In the genomic region with DNA sequence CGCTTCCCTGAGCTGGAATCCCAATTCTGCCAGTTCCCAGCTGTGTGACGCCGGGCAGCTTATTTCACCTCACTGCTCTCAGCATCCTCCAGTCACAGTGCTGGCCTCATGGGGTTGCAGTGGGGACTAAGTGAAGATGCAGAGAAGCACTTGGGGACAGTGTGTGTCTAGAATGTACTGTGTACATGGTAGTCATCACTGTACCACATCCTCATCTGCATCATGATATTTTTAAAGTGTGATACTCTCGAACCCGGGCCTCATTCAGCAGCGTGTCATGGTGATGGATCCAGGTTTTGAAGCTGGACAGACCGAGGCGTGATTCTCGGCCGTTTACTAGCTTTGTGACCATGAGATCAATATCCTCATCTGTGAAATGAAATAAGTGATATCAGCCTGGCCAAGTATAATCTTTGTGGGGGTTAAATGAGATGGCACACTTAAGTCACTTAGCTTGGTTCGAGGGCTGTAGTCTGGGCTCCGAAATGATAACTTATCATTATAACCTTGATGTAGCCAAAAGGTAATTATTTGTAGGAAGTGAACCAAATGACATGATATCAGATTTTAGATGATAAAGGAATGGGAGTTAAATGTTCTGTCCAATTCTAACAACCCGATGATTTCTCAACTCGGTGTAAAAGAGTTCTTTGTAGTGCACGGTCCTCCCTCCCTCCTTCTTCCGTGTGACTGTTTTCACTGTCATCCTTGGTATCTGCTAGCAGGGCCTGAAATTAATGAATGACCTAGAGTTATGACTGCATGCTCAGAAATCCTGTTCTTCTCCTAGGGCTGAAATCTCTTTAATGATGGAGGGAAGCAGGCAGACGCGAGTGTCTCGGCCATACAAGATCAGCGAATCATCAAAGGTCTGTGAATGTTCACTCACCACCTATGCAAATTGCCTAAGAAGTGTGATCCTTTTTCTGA, we compare ENCODE assay signal across 11 cellular contexts. TPM values are rescaled to one million over a fixed set of nuclear protein-coding genes. Genes with fewer than 3 reads are reported as not detected.
A peak's percentile ranks its signal among the peaks of the same experiment; 100 is the strongest.
DNase-seq lines count a peak whose midpoint lies in the region; ATAC-seq and FAIRE-seq lines count a peak whose summit lies in the region.
"Had no signal": no experiment of that assay in that cellular context is flagged by ENCODE, and none has a peak within 500 bp of the region (broad histone marks: within the 10 kb centered on the region; RNA-seq: fewer than 3 reads in every experiment).

No MANE protein-coding gene starts in this region.

- peaks cover 2% of the 10 kb centered on the region; the same call in 1 of the 2 replicates for H3K36me3 ChIP-seq in H7 (replicated peaks; ENCODE audit: control insufficient read depth, insufficient read depth, low read length)

- no peak overlapping the region for H3K27ac Mint-ChIP-seq in stimulated activated naive CD8-positive, alpha-beta T cell treated with anti-CD3 and anti-CD28 coated beads, Interleukin-15, Interleukin-2, amounts not matched to agents 100 ng/mL and 50 ng/mL, for 24 hours

- no peak for DNase-seq in stimulated activated naive CD8-positive, alpha-beta T cell treated with anti-CD3 and anti-CD28 coated beads, Interleukin-15, Interleukin-2, amounts not matched to agents 100 U/mL and 50 U/mL, for 24 hours
- DNase-seq in amniotic stem cell (lab: John Stamatoyannopoulos, UW) (peak; percentile 55), hepatic stellate cell (ENCODE audit: low spot score) (peak; percentile 81), urothelium cell line (ENCODE audit: low spot score) (no peak), NCI-H2171 (lab: John Stamatoyannopoulos, UW) (no peak), H7 (no peak)
- DNase-seq: DMS79 treated with DMSO at 0.1 percent for 48 hours, NCI-H69, small intestine had no signal

- no peak for ATAC-seq in stimulated activated naive CD8-positive, alpha-beta T cell treated with anti-CD3 and anti-CD28 coated beads, Interleukin-15, Interleukin-2, amounts not matched to agents 100 U/mL and 50 U/mL, for 24 hours
- no peak for ATAC-seq in HG02852 (IDR thresholded peaks at IDR 0.05; ENCODE audit: unreplicated experiment)

- peaks cover 4% of the 10 kb centered on the region for H3K27me3 Mint-ChIP-seq in stimulated activated naive CD8-positive, alpha-beta T cell treated with anti-CD3 and anti-CD28 coated beads, Interleukin-15, Interleukin-2, amounts not matched to agents 100 ng/mL and 50 ng/mL, for 24 hours

- peaks cover 31% of the 10 kb centered on the region for H3K36me3 Mint-ChIP-seq in stimulated activated naive CD8-positive, alpha-beta T cell treated with anti-CD3 and anti-CD28 coated beads, Interleukin-15, Interleukin-2, amounts not matched to agents 100 ng/mL and 50 ng/mL, for 24 hours (ENCODE audit: low read depth)

- H3K4me3 ChIP-seq in H7 (ENCODE audit: insufficient read depth, low read depth, low read length) = no peak overlapping the region

- FAIRE-seq in urothelium cell line (lab: Jason Lieb, UNC) = peak; percentile 13
- FAIRE-seq: small intestine had no signal

- no peaks in the 10 kb centered on the region for H3K9me3 Mint-ChIP-seq in stimulated activated naive CD8-positive, alpha-beta T cell treated with anti-CD3 and anti-CD28 coated beads, Interleukin-15, Interleukin-2, amounts not matched to agents 100 ng/mL and 50 ng/mL, for 24 hours

- H3K27me3 ChIP-seq in H7 (ENCODE audit: control insufficient read depth, insufficient read depth, low read length) = peaks cover 5% of the 10 kb centered on the region

- H3K4me1 Mint-ChIP-seq in stimulated activated naive CD8-positive, alpha-beta T cell treated with anti-CD3 and anti-CD28 coated beads, Interleukin-15, Interleukin-2, amounts not matched to agents 100 ng/mL and 50 ng/mL, for 24 hours (ENCODE audit: low read depth) = peaks cover 58% of the 10 kb centered on the region

- peak overlapping the region; percentile 53 for H3K4me3 Mint-ChIP-seq in stimulated activated naive CD8-positive, alpha-beta T cell treated with anti-CD3 and anti-CD28 coated beads, Interleukin-15, Interleukin-2, amounts not matched to agents 100 ng/mL and 50 ng/mL, for 24 hours

RNA-seq across cellular contexts. Expression of a gene that starts 2.0 kb away (rescaled TPM):
- total RNA-seq in H7 (2014; rRNA removed; shearing (Covaris generic)) = 76.6 and 92.3 TPM in 2 replicates

RNA-seq across cellular contexts. Expression of a gene that starts 32.4 kb away (rescaled TPM):
- total RNA-seq in H7 (2014; rRNA removed; shearing (Covaris generic)) = 114 and 118 TPM in 2 replicates

RNA-seq across cellular contexts. Expression of a gene that starts 49.5 kb away (rescaled TPM):
- total RNA-seq in H7 (2014; rRNA removed; shearing (Covaris generic)) = 132 and 150 TPM in 2 replicates

Comparison
In these comparisons a context has a peak if more than half of its experiments do, and no peak if none do; other contexts are left out.
1. DNase-seq: peak in amniotic stem cell (single experiment) and hepatic stellate cell (single experiment); none in stimulated activated naive CD8-positive, alpha-beta T cell treated with anti-CD3 and anti-CD28 coated beads, Interleukin-15, Interleukin-2, amounts not matched to agents 100 U/mL and 50 U/mL, for 24 hours (single experiment), urothelium cell line (single experiment), NCI-H2171 (single experiment) and H7 (single experiment).